8 cellular contexts compared by ENCODE assay signal in the genomic region with DNA sequence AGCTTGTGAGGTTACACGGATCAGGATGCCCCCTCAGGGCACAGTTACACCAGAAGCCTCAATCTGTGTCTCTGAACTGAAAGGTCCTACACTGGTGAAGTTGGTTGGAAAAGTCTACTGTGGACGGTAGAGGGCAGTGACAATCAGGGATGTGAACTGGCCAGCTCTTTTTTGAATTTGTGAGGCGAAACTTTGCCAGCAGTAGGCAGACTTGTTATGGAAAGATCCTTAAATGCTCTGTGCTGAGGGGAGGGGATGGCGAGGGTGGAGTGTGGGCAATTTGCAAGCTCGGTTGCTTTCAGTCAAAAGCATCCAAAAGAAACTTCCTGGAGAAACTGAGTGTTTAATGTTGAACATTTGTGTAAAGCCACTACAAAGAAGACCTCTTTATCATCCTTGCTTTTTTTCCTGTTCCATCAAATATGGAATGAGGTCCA.
A peak's percentile ranks its signal among the peaks of the same experiment; 100 is the strongest.
DNase-seq lines count a peak whose midpoint lies in the region; ATAC-seq lines count a peak whose summit lies in the region.

No MANE protein-coding gene starts in this region.

- peaks cover 11% of the 10 kb centered on the region for H3K4me1 ChIP-seq in mesenchymal stem cell (ENCODE audit: control insufficient read depth, insufficient read depth, low read depth, low read length)

- H2AFZ ChIP-seq in mesenchymal stem cell (ENCODE audit: low read depth, low read length), result no peak overlapping the region

- no peak overlapping the region for H4K91ac ChIP-seq in mesenchymal stem cell (ENCODE audit: low read length)

- H3K79me1 ChIP-seq in mesenchymal stem cell (replicated peaks; ENCODE audit: low read length, poor library complexity, severe bottlenecking), result no peaks in the 10 kb centered on the region

- H3K18ac ChIP-seq in mesenchymal stem cell (ENCODE audit: low read depth in 1 of 2, low read length in 2 of 2), result no peak overlapping the region

- H3K4ac ChIP-seq in mesenchymal stem cell (ENCODE audit: low read depth in 1 of 2, low read length in 2 of 2), result no peak overlapping the region

- H3K27me3 ChIP-seq in mesenchymal stem cell (ENCODE audit: control insufficient read depth in 1 of 2, insufficient read depth in 1 of 2, low read length in 2 of 2), result no peaks in the 10 kb centered on the region

- WGBS in mesenchymal stem cell, result 4% methylated on average over 4 of the region's 5 CpGs

- no peak overlapping the region for H3K23ac ChIP-seq in mesenchymal stem cell (ENCODE audit: low read length in 2 of 2)

- H3K27ac Mint-ChIP-seq in activated CD4-positive, alpha-beta T cell treated with anti-CD3 and anti-CD28 coated beads for 36 hours, result no peak overlapping the region

- no peaks in the 10 kb centered on the region for H3K36me3 Mint-ChIP-seq in activated CD4-positive, alpha-beta T cell treated with anti-CD3 and anti-CD28 coated beads for 36 hours (ENCODE audit: low read depth)

- DNase-seq in activated CD4-positive, alpha-beta T cell treated with anti-CD3 and anti-CD28 coated beads for 36 hours, result peak; percentile 39
- DNase-seq in activated CD4-positive, alpha-beta T cell treated with anti-CD3 and anti-CD28 coated beads, Interleukin-2, amount 50 U/mL, for 1 hour, result no peak
- DNase-seq in LoVo (ENCODE audit: low spot score), result peak; percentile 69
- DNase-seq in SKM-1 treated with dmso at 0.1 percent for 144 hours (lab: John Stamatoyannopoulos, UW; ENCODE audit: unreplicated experiment), result peak; percentile 70
- DNase-seq in epithelial cell of prostate (ENCODE audit: low read depth, low spot score), result peak; percentile 22
- peak; percentile 83 for DNase-seq in mesenchymal stem cell
- DNase-seq in effector CD8-positive, alpha-beta T cell (lab: John Stamatoyannopoulos, UW), result no peak

- peaks cover 7% of the 10 kb centered on the region for H3K27me3 Mint-ChIP-seq in activated CD4-positive, alpha-beta T cell treated with anti-CD3 and anti-CD28 coated beads for 36 hours

- H2BK15ac ChIP-seq in mesenchymal stem cell (ENCODE audit: low read depth, poor library complexity, severe bottlenecking), result no peak overlapping the region

- H3K36me3 ChIP-seq in mesenchymal stem cell (ENCODE audit: control insufficient read depth in 1 of 2, insufficient read depth in 2 of 2, low read depth in 1 of 2, low read length in 2 of 2), result peaks cover 29 to 33% of the 10 kb centered on the region in 2 experiments

- no peak overlapping the region for H4K8ac ChIP-seq in mesenchymal stem cell (ENCODE audit: low read length)

- H3K27ac ChIP-seq in epithelial cell of prostate (peak overlapping the region; percentile 16), mesenchymal stem cell (ENCODE audit: low read length, poor library complexity, severe bottlenecking) (no peak overlapping the region)

- H2BK120ac ChIP-seq in mesenchymal stem cell (ENCODE audit: low read depth, low read length), result no peak overlapping the region

- H2BK12ac ChIP-seq in mesenchymal stem cell (ENCODE audit: low read length in 2 of 2), result no peak overlapping the region

- no peaks in the 10 kb centered on the region for H3K9me3 ChIP-seq in mesenchymal stem cell (ENCODE audit: control insufficient read depth, low read length)

- H3K4me1 Mint-ChIP-seq in activated CD4-positive, alpha-beta T cell treated with anti-CD3 and anti-CD28 coated beads for 36 hours, result peaks cover 9% of the 10 kb centered on the region

- H2AK5ac ChIP-seq in mesenchymal stem cell (ENCODE audit: low read length, severe bottlenecking), result no peak overlapping the region

- no peak overlapping the region for H2BK5ac ChIP-seq in mesenchymal stem cell (ENCODE audit: low read depth, low read length, poor library complexity, severe bottlenecking)

- ATAC-seq in activated CD4-positive, alpha-beta T cell treated with anti-CD3 and anti-CD28 coated beads for 36 hours, result peak; percentile 57
- no peak for ATAC-seq in HG02970 (IDR thresholded peaks at IDR 0.05; ENCODE audit: low FRiP score, unreplicated experiment)

- no peak overlapping the region for H3K4me3 Mint-ChIP-seq in activated CD4-positive, alpha-beta T cell treated with anti-CD3 and anti-CD28 coated beads for 36 hours

- H3K4me2 ChIP-seq in mesenchymal stem cell (ENCODE audit: low read length, poor library complexity, severe bottlenecking), result no peak overlapping the region

- CTCF ChIA-PET in activated CD4-positive, alpha-beta T cell treated with anti-CD3 and anti-CD28 coated beads for 36 hours (lab: Charles Lee), result interaction anchor here (0.6 to 4.2 kb wide), 11 partner anchors 28 to 586 kb away, joined by 3 to 27 read pairs (median 4); partner anchors contain the start of gene CEMIP

- H3K4me3 ChIP-seq in mesenchymal stem cell (ENCODE audit: insufficient read depth in 1 of 2, low read depth in 1 of 2, low read length in 2 of 2), result no peak overlapping the region

- no peaks in the 10 kb centered on the region for H3K9me3 Mint-ChIP-seq in activated CD4-positive, alpha-beta T cell treated with anti-CD3 and anti-CD28 coated beads for 36 hours (ENCODE audit: low read depth)

- peak overlapping the region; percentile 66 for H3K9ac ChIP-seq in mesenchymal stem cell (ENCODE audit: low read length)

- intact Hi-C loops in activated CD4-positive, alpha-beta T cell treated with anti-CD3 and anti-CD28 coated beads for 36 hours (cut with DNase I, micrococcal nuclease), result loop anchor here (1.0 to 10.0 kb wide), 6 partner anchors 111 to 403 kb away; no protein-coding TSS in a partner anchor

- POLR2A ChIA-PET in activated CD4-positive, alpha-beta T cell treated with anti-CD3 and anti-CD28 coated beads for 36 hours (lab: Charles Lee), result no interaction called here

- no peak overlapping the region for H3K14ac ChIP-seq in mesenchymal stem cell (ENCODE audit: low read length in 2 of 2)

Comparison
In these comparisons a context has a peak if more than half of its experiments do, and no peak if none do; other contexts are left out.
1. DNase-seq: peak in activated CD4-positive, alpha-beta T cell treated with anti-CD3 and anti-CD28 coated beads for 36 hours (single experiment), LoVo (single experiment), SKM-1 treated with dmso at 0.1 percent for 144 hours (single experiment), epithelial cell of prostate (single experiment) and mesenchymal stem cell (single experiment); none in activated CD4-positive, alpha-beta T cell treated with anti-CD3 and anti-CD28 coated beads, Interleukin-2, amount 50 U/mL, for 1 hour (single experiment) and effector CD8-positive, alpha-beta T cell (single experiment).